In genomic region chr11:57530596-57531507, GRCh38 we compare ENCODE assay signal across 8 cellular contexts. TPM values are rescaled to one million over a fixed set of nuclear protein-coding genes. Genes with fewer than 3 reads are reported as not detected.
DNase-seq lines count a peak whose midpoint lies in the region; ATAC-seq and TF ChIP-seq lines count a peak whose summit lies in the region.

TIMM10 (minus strand) TSS chr11:57530754; CDS start chr11:57530189, 565 bp downstream.

- intact Hi-C loops in PC-3 (cut with micrococcal nuclease), result loop anchor here (1.0 kb wide), 4 partner anchors 37 to 181 kb away; partner anchors contain the start of genes MED19 and TMX2

- H3K27ac ChIP-seq in PC-3 (ENCODE audit: low read length), result peak within 1 kb of the TSS; percentile 14; the same call in 1 of the 2 replicates

- H3K79me2 ChIP-seq in PC-3 (ENCODE audit: low read length), result peaks cover 25% of the 10 kb centered on the region

- H3F3A ChIP-seq in PC-3 (ENCODE audit: low read length, unreplicated experiment), result no peaks in the 10 kb centered on the region

- 0 out of 2 replicates have a peak, but pooled peaks have one; percentile 15 for TF ChIP-seq EP300 in Ishikawa (IDR thresholded peaks at IDR 0.05; ENCODE audit: borderline replicate concordance)

- POLR2A ChIA-PET in PC-3 (lab: Charles Lee; ENCODE audit: unreplicated experiment), result interaction anchor here (0.6 kb wide), 1 partner anchor 210 kb away, joined by 4 read pairs; no protein-coding TSS in a partner anchor

- no peaks in the 10 kb centered on the region for H3K9me3 ChIP-seq in PC-3 (ENCODE audit: low read length)
- no peaks in the 10 kb centered on the region for H3K9me3 ChIP-seq in mononuclear cell (ENCODE audit: low read depth, low read length)

- H3K27me3 ChIP-seq in PC-3 (ENCODE audit: low read length), result no peaks in the 10 kb centered on the region
- no peaks in the 10 kb centered on the region for H3K27me3 ChIP-seq in mononuclear cell (ENCODE audit: insufficient read depth, low read length)

- peaks cover 11% of the 10 kb centered on the region; the same call in 1 of the 2 replicates for H3K4me1 ChIP-seq in PC-3 (ENCODE audit: insufficient read depth, low read length)
- H3K4me1 ChIP-seq in mononuclear cell (ENCODE audit: insufficient read depth, low read length), result peaks cover 22% of the 10 kb centered on the region

- peak within 1 kb of the TSS; percentile 94 for H2AFZ ChIP-seq in PC-3 (ENCODE audit: low read length)

- TF ChIP-seq CTCF in PC-3 (conservative IDR thresholded peaks at IDR 0.05; ENCODE audit: low read depth, low read length) (no peak), epithelial cell of esophagus (IDR thresholded peaks at IDR 0.05; ENCODE audit: insufficient read depth, low read depth, low read length, missing control alignments) (no peak)

- H3K9me2 ChIP-seq in PC-3 (replicated peaks; ENCODE audit: low read length), result no peaks in the 10 kb centered on the region

- no peaks in the 10 kb centered on the region for H4K20me1 ChIP-seq in PC-3 (ENCODE audit: low read length)

- ATAC-seq in GM21576 (IDR thresholded peaks at IDR 0.05; ENCODE audit: unreplicated experiment) (peak; percentile 96), PC-3 (peak; percentile 95)

- DNase-seq in DMS114 treated with DMSO at 0.1 percent for 48 hours (lab: John Stamatoyannopoulos, UW; ENCODE audit: unreplicated experiment) (peak; percentile 89), PC-3 (peak; percentile 100), activated T-cell treated with anti-CD3 and anti-CD28 coated beads for 48 hours (ENCODE audit: low read depth) (peak; percentile 90), epithelial cell of esophagus (ENCODE audit: low read depth) (peak; percentile 100)
- peak; percentile 86 to 88 for DNase-seq in stimulated activated CD8-positive, alpha-beta memory T cell treated with anti-CD3 and anti-CD28 coated beads, Interleukin-4, amount 100 ng/mL, for 1 hour (ENCODE audit: low read depth in 2 of 2, low spot score in 1 of 2)

- no peak for TF ChIP-seq RAD21 in Ishikawa (IDR thresholded peaks at IDR 0.05; ENCODE audit: low read depth)

- CTCF ChIA-PET in PC-3 (lab: Charles Lee), result interaction anchor here (1.1 to 1.3 kb wide), 2 partner anchors 114 to 185 kb away, joined by 4 to 5 read pairs; no protein-coding TSS in a partner anchor

- TSS peak; percentile 86 for BruUV-seq in PC-3 (replicated peaks; lab: Mats Ljungman, UMichigan)

- H3K9ac ChIP-seq in PC-3 (ENCODE audit: low read length), result peak within 1 kb of the TSS; percentile 90

- peaks cover 4% of the 10 kb centered on the region; the same call in 1 of the 2 replicates for H3K36me3 ChIP-seq in PC-3 (ENCODE audit: low read depth, low read length)

- H3K4me2 ChIP-seq in PC-3 (ENCODE audit: low read length), result peak within 1 kb of the TSS; percentile 96

- H3K4me3 ChIP-seq in PC-3 (ENCODE audit: low read length) (peak within 1 kb of the TSS; percentile 83), epithelial cell of esophagus (ENCODE audit: low read length) (peak within 1 kb of the TSS; percentile 99), mononuclear cell (ENCODE audit: low read length) (peak within 1 kb of the TSS; percentile 67)

TF ChIP-seq in Ishikawa, 13 proteins besides CTCF, POLR2A, EP300 and RAD21:
- TF ChIP-seq EGR1 (IDR thresholded peaks at IDR 0.05), result no peak; the same call in 1 of the 2 replicates
- TF ChIP-seq TAF1 (IDR thresholded peaks at IDR 0.05; ENCODE audit: low read depth), result peak; percentile 73
- peak; percentile 82 for TF ChIP-seq FOXM1 (IDR thresholded peaks at IDR 0.05; ENCODE audit: borderline replicate concordance, low read depth)
- peak; percentile 85 for TF ChIP-seq USF1 (IDR thresholded peaks at IDR 0.05)
- peak; percentile 94 for TF ChIP-seq MAX (IDR thresholded peaks at IDR 0.05)
- peak; percentile 67; the same call in 1 of the 2 replicates for TF ChIP-seq TCF12 (IDR thresholded peaks at IDR 0.05; ENCODE audit: low read depth)
- no peak for TF ChIP-seq REST (IDR thresholded peaks at IDR 0.05; ENCODE audit: low read depth)
- peak; percentile 12; the same call in 1 of the 2 replicates for TF ChIP-seq NFIC (IDR thresholded peaks at IDR 0.05)

RNA-seq across cellular contexts. Expression of gene TIMM10, which starts in this region (rescaled TPM):
- total RNA-seq in PC-3 (2014; rRNA removed), result 233 and 313 TPM in 2 replicates
- 4.8 TPM for total RNA-seq in mononuclear cell

Comparison
In these comparisons a context has a peak if more than half of its experiments do, and no peak if none do; other contexts are left out.
1. Peak in every context shown above with its lines: DNase-seq, ATAC-seq, H3K4me3 ChIP-seq and H3K27ac ChIP-seq.
2. RNA of gene TIMM10 (total RNA-seq): 233 to 313 TPM in PC-3; 4.8 TPM in mononuclear cell (single experiment); every median in the first group is over 10 times any median in the second.